Comparison of ENCODE assay signal across 1 cellular context in the genomic region with DNA sequence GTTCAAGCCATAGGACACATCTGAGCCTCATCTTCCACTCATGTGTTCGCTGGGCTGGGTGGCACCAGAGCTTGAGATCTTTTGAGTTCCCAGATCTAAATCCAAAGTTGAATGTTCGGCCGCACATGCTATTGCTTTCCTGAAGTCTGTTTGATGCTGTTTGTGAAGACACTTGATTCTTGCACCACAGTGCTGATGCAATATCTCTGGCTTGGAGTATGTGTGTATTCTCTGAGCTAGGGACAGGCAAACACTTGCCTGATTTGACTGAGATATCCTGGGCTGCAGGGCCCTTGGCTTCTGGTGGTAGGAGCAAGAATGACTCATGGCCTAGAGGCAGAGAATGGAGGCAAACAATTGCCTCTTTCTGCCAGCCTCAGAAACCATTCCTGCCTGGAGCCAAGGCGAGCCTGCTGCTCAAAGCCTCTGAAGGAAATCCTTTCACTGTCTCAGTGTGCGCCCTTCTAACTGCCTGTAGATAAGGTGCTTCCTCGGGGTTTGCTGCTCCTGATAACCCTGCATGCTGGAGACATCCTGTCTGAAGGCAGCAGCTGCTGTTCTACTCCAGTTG.
TF ChIP-seq lines count a peak whose summit lies in the region.

No MANE protein-coding gene starts in this region.

TF ChIP-seq in K562, 482 proteins besides CTCF, POLR2A, EP300 and RAD21 (continued from another document and continues in another):
- no peak for TF ChIP-seq RERE (CRISPR knock-in tag; IDR thresholded peaks at IDR 0.05; ENCODE audit: borderline replicate concordance)
- TF ChIP-seq ETV5 (CRISPR knock-in tag; IDR thresholded peaks at IDR 0.05; ENCODE audit: low read depth) = peak; percentile 44; the same call in 1 of the 2 replicates
- TF ChIP-seq ZNF589 (CRISPR knock-in tag; IDR thresholded peaks at IDR 0.05; ENCODE audit: low read depth) = no peak; the same call in 1 of the 2 replicates
- 0 out of 2 replicates have a peak, but pooled peaks have one; percentile 46 for TF ChIP-seq DMBX1 (CRISPR knock-in tag; IDR thresholded peaks at IDR 0.05; ENCODE audit: borderline replicate concordance)
- TF ChIP-seq SIRT6 (IDR thresholded peaks at IDR 0.05; ENCODE audit: low read depth, low read length) = no peak
- 0 out of 2 replicates have a peak, but pooled peaks have one; percentile 24 for TF ChIP-seq ZNF134 (CRISPR knock-in tag; conservative IDR thresholded peaks at IDR 0.05)
- 0 out of 2 replicates have a peak, but pooled peaks have one; percentile 66 for TF ChIP-seq KLF16 (IDR thresholded peaks at IDR 0.05)
- TF ChIP-seq ZNF655 (CRISPR knock-in tag; IDR thresholded peaks at IDR 0.05) = no peak
- TF ChIP-seq ZNF277 (CRISPR knock-in tag; IDR thresholded peaks at IDR 0.05; ENCODE audit: borderline replicate concordance) = no peak
- peak; percentile 57; the same call in 1 of the 2 replicates for TF ChIP-seq MTA3 (IDR thresholded peaks at IDR 0.05; ENCODE audit: borderline replicate concordance)
- TF ChIP-seq, protein P1, sequence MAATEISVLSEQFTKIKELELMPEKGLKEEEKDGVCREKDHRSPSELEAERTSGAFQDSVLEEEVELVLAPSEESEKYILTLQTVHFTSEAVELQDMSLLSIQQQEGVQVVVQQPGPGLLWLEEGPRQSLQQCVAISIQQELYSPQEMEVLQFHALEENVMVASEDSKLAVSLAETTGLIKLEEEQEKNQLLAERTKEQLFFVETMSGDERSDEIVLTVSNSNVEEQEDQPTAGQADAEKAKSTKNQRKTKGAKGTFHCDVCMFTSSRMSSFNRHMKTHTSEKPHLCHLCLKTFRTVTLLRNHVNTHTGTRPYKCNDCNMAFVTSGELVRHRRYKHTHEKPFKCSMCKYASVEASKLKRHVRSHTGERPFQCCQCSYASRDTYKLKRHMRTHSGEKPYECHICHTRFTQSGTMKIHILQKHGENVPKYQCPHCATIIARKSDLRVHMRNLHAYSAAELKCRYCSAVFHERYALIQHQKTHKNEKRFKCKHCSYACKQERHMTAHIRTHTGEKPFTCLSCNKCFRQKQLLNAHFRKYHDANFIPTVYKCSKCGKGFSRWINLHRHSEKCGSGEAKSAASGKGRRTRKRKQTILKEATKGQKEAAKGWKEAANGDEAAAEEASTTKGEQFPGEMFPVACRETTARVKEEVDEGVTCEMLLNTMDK (IDR thresholded peaks at IDR 0.05; ENCODE audit: borderline replicate concordance, insufficient read depth, low read depth, low read length, poor library complexity, severe bottlenecking) = no peak
- no peak for TF ChIP-seq CHD2 (IDR thresholded peaks at IDR 0.05; ENCODE audit: low read depth, low read length)
- TF ChIP-seq ZNF77 (CRISPR knock-in tag; IDR thresholded peaks at IDR 0.05) = no peak
- no peak for TF ChIP-seq BRD4 (IDR thresholded peaks at IDR 0.05)
- TF ChIP-seq ZNF217 (CRISPR knock-in tag; IDR thresholded peaks at IDR 0.05) = no peak
- TF ChIP-seq CHD4 (IDR thresholded peaks at IDR 0.05; ENCODE audit: insufficient read depth, insufficient replicate concordance, low read depth, low read length, poor library complexity, severe bottlenecking) = no peak
- no peak for TF ChIP-seq ZBTB11 (CRISPR knock-in tag; IDR thresholded peaks at IDR 0.05)
- peak; percentile 59; the same call in 1 of the 2 replicates for TF ChIP-seq ZNF766 (CRISPR knock-in tag; conservative IDR thresholded peaks at IDR 0.05)
- TF ChIP-seq SPI1 (IDR thresholded peaks at IDR 0.05; ENCODE audit: borderline replicate concordance, low read depth, low read length) = no peak
- TF ChIP-seq, protein P2, sequence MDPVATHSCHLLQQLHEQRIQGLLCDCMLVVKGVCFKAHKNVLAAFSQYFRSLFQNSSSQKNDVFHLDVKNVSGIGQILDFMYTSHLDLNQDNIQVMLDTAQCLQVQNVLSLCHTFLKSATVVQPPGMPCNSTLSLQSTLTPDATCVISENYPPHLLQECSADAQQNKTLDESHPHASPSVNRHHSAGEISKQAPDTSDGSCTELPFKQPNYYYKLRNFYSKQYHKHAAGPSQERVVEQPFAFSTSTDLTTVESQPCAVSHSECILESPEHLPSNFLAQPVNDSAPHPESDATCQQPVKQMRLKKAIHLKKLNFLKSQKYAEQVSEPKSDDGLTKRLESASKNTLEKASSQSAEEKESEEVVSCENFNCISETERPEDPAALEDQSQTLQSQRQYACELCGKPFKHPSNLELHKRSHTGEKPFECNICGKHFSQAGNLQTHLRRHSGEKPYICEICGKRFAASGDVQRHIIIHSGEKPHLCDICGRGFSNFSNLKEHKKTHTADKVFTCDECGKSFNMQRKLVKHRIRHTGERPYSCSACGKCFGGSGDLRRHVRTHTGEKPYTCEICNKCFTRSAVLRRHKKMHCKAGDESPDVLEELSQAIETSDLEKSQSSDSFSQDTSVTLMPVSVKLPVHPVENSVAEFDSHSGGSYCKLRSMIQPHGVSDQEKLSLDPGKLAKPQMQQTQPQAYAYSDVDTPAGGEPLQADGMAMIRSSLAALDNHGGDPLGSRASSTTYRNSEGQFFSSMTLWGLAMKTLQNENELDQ (CRISPR knock-in tag; IDR thresholded peaks at IDR 0.05; ENCODE audit: borderline replicate concordance) = no peak
- TF ChIP-seq TCF7L2 (IDR thresholded peaks at IDR 0.05; ENCODE audit: low read depth, low read length) = no peak
- no peak for TF ChIP-seq HMG20A (CRISPR knock-in tag; conservative IDR thresholded peaks at IDR 0.05)
- TF ChIP-seq ELF4 (CRISPR knock-in tag; IDR thresholded peaks at IDR 0.05) = no peak
- TF ChIP-seq ZFPM2 (CRISPR knock-in tag; IDR thresholded peaks at IDR 0.05) = no peak
- TF ChIP-seq THRA (IDR thresholded peaks at IDR 0.05) = no peak
- TF ChIP-seq KDM4B (IDR thresholded peaks at IDR 0.05; ENCODE audit: borderline replicate concordance in 2 of 2, low read depth in 1 of 2) = no peak
- TF ChIP-seq HLTF (IDR thresholded peaks at IDR 0.05) = no peak
- TF ChIP-seq E2F8 (IDR thresholded peaks at IDR 0.05; ENCODE audit: low read depth, partially characterized antibody) = no peak
- TF ChIP-seq ZNF23 (CRISPR knock-in tag; IDR thresholded peaks at IDR 0.05) = no peak
- no peak for TF ChIP-seq ZNF140 (CRISPR knock-in tag; IDR thresholded peaks at IDR 0.05)
- no peak for TF ChIP-seq NFIC (IDR thresholded peaks at IDR 0.05)
- peak; percentile 68 for TF ChIP-seq TEAD4 (IDR thresholded peaks at IDR 0.05; ENCODE audit: low read length)
- no peak for TF ChIP-seq TEAD4 (CRISPR knock-in tag; IDR thresholded peaks at IDR 0.05; ENCODE audit: borderline replicate concordance)
- TF ChIP-seq, protein P3, sequence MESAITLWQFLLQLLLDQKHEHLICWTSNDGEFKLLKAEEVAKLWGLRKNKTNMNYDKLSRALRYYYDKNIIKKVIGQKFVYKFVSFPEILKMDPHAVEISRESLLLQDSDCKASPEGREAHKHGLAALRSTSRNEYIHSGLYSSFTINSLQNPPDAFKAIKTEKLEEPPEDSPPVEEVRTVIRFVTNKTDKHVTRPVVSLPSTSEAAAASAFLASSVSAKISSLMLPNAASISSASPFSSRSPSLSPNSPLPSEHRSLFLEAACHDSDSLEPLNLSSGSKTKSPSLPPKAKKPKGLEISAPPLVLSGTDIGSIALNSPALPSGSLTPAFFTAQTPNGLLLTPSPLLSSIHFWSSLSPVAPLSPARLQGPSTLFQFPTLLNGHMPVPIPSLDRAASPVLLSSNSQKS (CRISPR knock-in tag; IDR thresholded peaks at IDR 0.05) = no peak
